1 cellular context compared by ENCODE assay signal in the genomic region with DNA sequence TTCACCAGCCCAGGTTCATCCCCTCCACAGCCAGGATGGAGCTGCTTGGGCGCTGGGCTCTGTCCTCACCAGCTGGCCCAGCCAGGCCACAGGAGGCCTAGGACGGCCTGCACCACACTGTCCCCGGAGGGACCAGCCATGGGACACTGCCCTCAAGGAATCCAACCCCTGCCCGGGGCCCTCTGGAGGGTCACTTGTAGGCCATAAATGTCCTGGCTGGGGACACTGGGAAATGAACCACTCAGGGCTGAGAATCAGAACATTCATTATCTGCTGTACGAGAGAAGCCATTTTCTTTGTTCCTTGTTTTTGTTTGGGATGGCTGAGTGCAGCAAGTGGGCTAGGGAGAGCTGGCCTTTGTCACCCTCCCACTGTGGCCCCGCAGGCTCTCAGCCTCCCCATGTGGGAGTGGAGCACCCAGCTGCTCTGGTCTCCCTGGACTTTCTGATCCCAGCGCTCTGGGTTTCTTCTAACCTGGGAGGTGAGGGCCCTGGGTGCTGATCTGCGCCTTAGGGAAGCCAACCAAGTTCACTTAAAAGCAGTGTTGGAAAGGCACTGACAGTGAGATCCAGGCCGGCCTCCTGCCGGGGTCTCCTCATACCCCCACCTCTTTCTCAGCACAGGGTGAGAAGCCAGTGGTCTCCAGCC.
TF ChIP-seq lines count a peak whose summit lies in the region.

No MANE protein-coding gene starts in this region.

TF ChIP-seq in GM23338, 12 proteins besides CTCF, POLR2A, EP300 and RAD21:
- TF ChIP-seq REST (IDR thresholded peaks at IDR 0.05; ENCODE audit: unreplicated experiment) (no peak), NANOG (IDR thresholded peaks at IDR 0.05; ENCODE audit: borderline replicate concordance) (no peak), ETS1 (IDR thresholded peaks at IDR 0.05) (no peak), CREB1 (CRISPR knock-in tag; IDR thresholded peaks at IDR 0.05; ENCODE audit: low read depth) (no peak), ZNF331 (CRISPR knock-in tag; IDR thresholded peaks at IDR 0.05; ENCODE audit: low read depth) (no peak), POLR2AphosphoS5 (IDR thresholded peaks at IDR 0.05; ENCODE audit: low read depth) (no peak), JUNB (IDR thresholded peaks at IDR 0.05; ENCODE audit: unreplicated experiment) (no peak), EZH2phosphoT487 (IDR thresholded peaks at IDR 0.05; ENCODE audit: unreplicated experiment) (no peak), STAT1 (IDR thresholded peaks at IDR 0.05; ENCODE audit: unreplicated experiment) (no peak), ZNF114 (CRISPR knock-in tag; IDR thresholded peaks at IDR 0.05) (no peak)
- TF ChIP-seq, protein P1, sequence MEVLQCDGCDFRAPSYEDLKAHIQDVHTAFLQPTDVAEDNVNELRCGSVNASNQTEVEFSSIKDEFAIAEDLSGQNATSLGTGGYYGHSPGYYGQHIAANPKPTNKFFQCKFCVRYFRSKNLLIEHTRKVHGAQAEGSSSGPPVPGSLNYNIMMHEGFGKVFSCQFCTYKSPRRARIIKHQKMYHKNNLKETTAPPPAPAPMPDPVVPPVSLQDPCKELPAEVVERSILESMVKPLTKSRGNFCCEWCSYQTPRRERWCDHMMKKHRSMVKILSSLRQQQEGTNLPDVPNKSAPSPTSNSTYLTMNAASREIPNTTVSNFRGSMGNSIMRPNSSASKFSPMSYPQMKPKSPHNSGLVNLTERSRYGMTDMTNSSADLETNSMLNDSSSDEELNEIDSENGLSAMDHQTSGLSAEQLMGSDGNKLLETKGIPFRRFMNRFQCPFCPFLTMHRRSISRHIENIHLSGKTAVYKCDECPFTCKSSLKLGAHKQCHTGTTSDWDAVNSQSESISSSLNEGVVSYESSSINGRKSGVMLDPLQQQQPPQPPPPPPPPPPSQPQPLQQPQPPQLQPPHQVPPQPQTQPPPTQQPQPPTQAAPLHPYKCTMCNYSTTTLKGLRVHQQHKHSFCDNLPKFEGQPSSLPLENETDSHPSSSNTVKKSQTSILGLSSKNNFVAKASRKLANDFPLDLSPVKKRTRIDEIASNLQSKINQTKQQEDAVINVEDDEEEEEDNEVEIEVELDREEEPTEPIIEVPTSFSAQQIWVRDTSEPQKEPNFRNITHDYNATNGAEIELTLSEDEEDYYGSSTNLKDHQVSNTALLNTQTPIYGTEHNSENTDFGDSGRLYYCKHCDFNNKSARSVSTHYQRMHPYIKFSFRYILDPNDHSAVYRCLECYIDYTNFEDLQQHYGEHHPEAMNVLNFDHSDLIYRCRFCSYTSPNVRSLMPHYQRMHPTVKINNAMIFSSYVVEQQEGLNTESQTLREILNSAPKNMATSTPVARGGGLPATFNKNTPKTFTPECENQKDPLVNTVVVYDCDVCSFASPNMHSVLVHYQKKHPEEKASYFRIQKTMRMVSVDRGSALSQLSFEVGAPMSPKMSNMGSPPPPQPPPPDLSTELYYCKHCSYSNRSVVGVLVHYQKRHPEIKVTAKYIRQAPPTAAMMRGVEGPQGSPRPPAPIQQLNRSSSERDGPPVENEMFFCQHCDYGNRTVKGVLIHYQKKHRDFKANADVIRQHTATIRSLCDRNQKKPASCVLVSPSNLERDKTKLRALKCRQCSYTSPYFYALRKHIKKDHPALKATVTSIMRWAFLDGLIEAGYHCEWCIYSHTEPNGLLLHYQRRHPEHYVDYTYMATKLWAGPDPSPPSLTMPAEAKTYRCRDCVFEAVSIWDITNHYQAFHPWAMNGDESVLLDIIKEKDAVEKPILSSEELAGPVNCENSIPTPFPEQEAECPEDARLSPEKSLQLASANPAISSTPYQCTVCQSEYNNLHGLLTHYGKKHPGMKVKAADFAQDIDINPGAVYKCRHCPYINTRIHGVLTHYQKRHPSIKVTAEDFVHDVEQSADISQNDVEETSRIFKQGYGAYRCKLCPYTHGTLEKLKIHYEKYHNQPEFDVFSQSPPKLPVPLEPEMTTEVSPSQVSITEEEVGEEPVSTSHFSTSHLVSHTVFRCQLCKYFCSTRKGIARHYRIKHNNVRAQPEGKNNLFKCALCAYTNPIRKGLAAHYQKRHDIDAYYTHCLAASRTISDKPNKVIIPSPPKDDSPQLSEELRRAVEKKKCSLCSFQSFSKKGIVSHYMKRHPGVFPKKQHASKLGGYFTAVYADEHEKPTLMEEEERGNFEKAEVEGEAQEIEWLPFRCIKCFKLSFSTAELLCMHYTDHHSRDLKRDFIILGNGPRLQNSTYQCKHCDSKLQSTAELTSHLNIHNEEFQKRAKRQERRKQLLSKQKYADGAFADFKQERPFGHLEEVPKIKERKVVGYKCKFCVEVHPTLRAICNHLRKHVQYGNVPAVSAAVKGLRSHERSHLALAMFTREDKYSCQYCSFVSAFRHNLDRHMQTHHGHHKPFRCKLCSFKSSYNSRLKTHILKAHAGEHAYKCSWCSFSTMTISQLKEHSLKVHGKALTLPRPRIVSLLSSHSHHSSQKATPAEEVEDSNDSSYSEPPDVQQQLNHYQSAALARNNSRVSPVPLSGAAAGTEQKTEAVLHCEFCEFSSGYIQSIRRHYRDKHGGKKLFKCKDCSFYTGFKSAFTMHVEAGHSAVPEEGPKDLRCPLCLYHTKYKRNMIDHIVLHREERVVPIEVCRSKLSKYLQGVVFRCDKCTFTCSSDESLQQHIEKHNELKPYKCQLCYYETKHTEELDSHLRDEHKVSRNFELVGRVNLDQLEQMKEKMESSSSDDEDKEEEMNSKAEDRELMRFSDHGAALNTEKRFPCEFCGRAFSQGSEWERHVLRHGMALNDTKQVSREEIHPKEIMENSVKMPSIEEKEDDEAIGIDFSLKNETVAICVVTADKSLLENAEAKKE (CRISPR knock-in tag; IDR thresholded peaks at IDR 0.05): no peak
TF ChIP-seq in GM23338: peak in this region for 0.
